25 cellular contexts compared by ENCODE assay signal in the genomic region with DNA sequence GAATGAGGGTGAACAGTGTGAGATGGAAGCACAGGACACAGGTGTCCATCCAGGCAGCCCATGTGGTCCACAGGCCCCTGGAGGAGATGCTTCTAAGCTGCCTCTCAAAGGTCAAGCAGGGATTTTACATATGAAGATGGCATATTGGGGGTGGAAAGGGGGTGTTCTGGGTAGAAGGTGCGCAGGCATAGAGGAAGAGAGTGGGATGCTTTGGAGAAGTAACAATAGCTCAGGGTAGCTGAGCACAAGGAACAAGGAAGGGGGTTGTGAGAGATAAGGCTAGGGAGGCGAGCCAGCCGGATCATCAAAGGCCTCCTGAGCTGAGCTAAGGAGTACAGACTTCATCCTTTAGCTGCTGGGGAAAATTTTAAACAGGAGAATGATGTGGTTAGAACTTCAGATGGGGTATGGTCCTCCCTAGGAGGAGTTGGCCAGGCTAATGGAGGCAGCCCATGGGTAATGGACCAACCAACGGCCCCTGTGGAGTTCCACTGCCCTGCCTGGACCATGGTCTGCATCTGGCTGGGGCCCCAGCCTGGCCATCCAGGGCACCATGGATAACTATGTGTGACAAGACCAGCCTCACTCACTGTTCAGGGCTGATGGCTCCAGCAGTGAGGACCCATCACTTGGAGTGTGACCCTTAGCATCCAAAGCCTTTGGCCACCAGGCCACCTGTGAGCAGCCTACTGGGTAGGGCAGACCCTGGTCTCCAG.
"Had no signal": no experiment of that assay in that cellular context is flagged by ENCODE, and none has a peak within 500 bp of the region (broad histone marks: within the 10 kb centered on the region; RNA-seq: fewer than 3 reads in every experiment).

No MANE protein-coding gene starts in this region.

- H3K79me2 ChIP-seq: parathyroid adenoma had no signal

- FAIRE-seq: colon, frontal cortex had no signal

- H3K27ac ChIP-seq: stomach, suprapubic skin, tibial nerve, vagina had no signal

- ATAC-seq: activated CD4-positive, CD25-positive, alpha-beta regulatory T cell treated with anti-CD3 and anti-CD28 coated beads, Interleukin-2, amount 50 U/mL, for 24 hours; activated CD8-positive, alpha-beta T cell treated with anti-CD3 and anti-CD28 coated beads for 36 hours; activated naive CD8-positive, alpha-beta T cell treated with anti-CD3 and anti-CD28 coated beads, Interleukin-2, amount 50 U/mL, for 24 hours; esophagus mucosa; left ventricle myocardium superior; right cardiac atrium had no signal

- H3K9me3 ChIP-seq: suprapubic skin, vagina had no signal

- H3K4me3 Mint-ChIP-seq: activated CD4-positive, alpha-beta T cell treated with anti-CD3 and anti-CD28 coated beads, Interleukin-2, amount 10 ng/mL, durations not matched to agents 7 days and 5 days; activated CD8-positive, alpha-beta T cell treated with anti-CD3 and anti-CD28 coated beads for 36 hours; activated naive CD8-positive, alpha-beta T cell treated with anti-CD3 and anti-CD28 coated beads, Interleukin-2, amount 50 U/mL, for 24 hours; activated T-helper 1 cell treated with anti-CD3 and anti-CD28 coated beads, Interleukin-12 subunit alpha, Interleukin-12 subunit beta, Interleukin-2, Interleukin-4 antibody, amounts not matched to agents 30 ng/mL and 10 ng/mL and 1 ng/mL, durations not matched to agents 14 hours and 24 hours and 36 hours; brain; memory B cell; nephron progenitor cell; T-helper 1 cell treated with Interleukin-12 subunit alpha and Interleukin-12 subunit beta and Interleukin-4 antibody, amounts not matched to agents 30 μg/mL and 1 μg/mL, for 36 hours had no signal

- H3K27ac Mint-ChIP-seq: activated CD4-positive, alpha-beta T cell treated with anti-CD3 and anti-CD28 coated beads, Interleukin-2, amount 10 ng/mL, durations not matched to agents 7 days and 5 days; activated CD8-positive, alpha-beta T cell treated with anti-CD3 and anti-CD28 coated beads for 36 hours; activated naive CD8-positive, alpha-beta T cell treated with anti-CD3 and anti-CD28 coated beads, Interleukin-2, amount 50 U/mL, for 24 hours; activated T-helper 1 cell treated with anti-CD3 and anti-CD28 coated beads, Interleukin-12 subunit alpha, Interleukin-12 subunit beta, Interleukin-2, Interleukin-4 antibody, amounts not matched to agents 30 ng/mL and 10 ng/mL and 1 ng/mL, durations not matched to agents 14 hours and 24 hours and 36 hours; memory B cell; nephron progenitor cell; T-helper 1 cell treated with Interleukin-12 subunit alpha and Interleukin-12 subunit beta and Interleukin-4 antibody, amounts not matched to agents 30 μg/mL and 1 μg/mL, for 36 hours had no signal

- H3K4me1 Mint-ChIP-seq: activated naive CD8-positive, alpha-beta T cell treated with anti-CD3 and anti-CD28 coated beads, Interleukin-2, amount 50 U/mL, for 24 hours; brain; memory B cell; nephron progenitor cell had no signal

- H3K36me3 Mint-ChIP-seq: memory B cell had no signal

- H3K4me3 ChIP-seq: stomach, suprapubic skin, tibial nerve, vagina had no signal

- H3K9ac ChIP-seq: parathyroid adenoma had no signal

- DNase-seq: activated CD4-positive, alpha-beta T cell treated with anti-CD3 and anti-CD28 coated beads, Interleukin-2, amount 10 ng/mL, durations not matched to agents 7 days and 5 days; activated CD8-positive, alpha-beta T cell treated with anti-CD3 and anti-CD28 coated beads for 36 hours; activated gamma-delta T cell; activated naive CD4-positive, alpha-beta T cell treated with anti-CD3 and anti-CD28 coated beads, Interleukin-2, amount 50 U/mL, for 16 hours; activated naive CD8-positive, alpha-beta T cell treated with anti-CD3 and anti-CD28 coated beads, Interleukin-2, amount 50 U/mL, for 24 hours; effector memory CD4-positive, alpha-beta T cell; hippocampal formation; left ventricle myocardium superior; nephron progenitor cell; right cardiac atrium; stimulated activated CD4-positive, alpha-beta T cell treated with anti-CD3 and anti-CD28 coated beads, Interleukin-1b, Interleukin-23, amount 100 ng/mL, for 48 hours; stomach; T1000 had no signal

- H3K4me1 ChIP-seq: stomach, suprapubic skin, tibial nerve, vagina had no signal

- H3K27me3 ChIP-seq: tibial nerve, vagina had no signal

- H3K36me3 ChIP-seq: stomach, suprapubic skin, tibial nerve, vagina had no signal

- H3K9me3 Mint-ChIP-seq: activated CD4-positive, alpha-beta T cell treated with anti-CD3 and anti-CD28 coated beads, Interleukin-2, amount 10 ng/mL, durations not matched to agents 7 days and 5 days; T-helper 1 cell treated with Interleukin-12 subunit alpha and Interleukin-12 subunit beta and Interleukin-4 antibody, amounts not matched to agents 30 μg/mL and 1 μg/mL, for 36 hours had no signal
